In the genomic region with DNA sequence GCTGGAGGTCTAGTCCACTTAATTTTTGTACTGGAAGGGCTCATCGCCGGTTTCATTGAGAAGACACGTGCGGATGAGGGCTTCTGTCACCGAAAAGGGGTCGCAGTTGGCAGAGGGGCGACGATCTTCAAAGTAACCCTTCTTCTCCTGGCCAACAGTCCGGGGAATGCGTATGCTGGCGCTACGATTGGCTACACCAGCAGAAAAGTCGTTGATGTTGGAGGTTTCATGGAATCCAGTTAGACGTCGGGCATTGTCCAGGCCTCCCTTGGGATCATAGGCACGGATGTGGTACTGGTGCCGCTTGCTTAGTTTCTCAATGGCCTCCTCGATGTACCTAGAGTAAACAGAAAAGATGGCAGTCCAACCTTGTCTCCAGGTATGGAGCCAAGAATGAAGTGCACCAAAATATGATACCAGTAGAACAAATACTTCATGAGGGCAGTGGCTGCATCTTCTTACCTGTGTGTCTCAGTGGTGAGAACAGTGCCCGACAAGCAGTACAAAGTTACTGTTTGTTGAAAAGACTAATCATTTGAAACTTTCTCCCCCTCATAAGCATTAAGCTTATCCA, we compare ENCODE assay signal across 23 cellular contexts. TPM values are rescaled to one million over a fixed set of nuclear protein-coding genes. Genes with fewer than 3 reads are reported as not detected.
"Had no signal": no experiment of that assay in that cellular context is flagged by ENCODE, and none has a peak within 500 bp of the region (broad histone marks: within the 10 kb centered on the region; RNA-seq: fewer than 3 reads in every experiment).

No MANE protein-coding gene starts in this region.

- DNase-seq: activated CD4-positive, alpha-beta T cell treated with anti-CD3 and anti-CD28 coated beads, Interleukin-2, amount 10 ng/mL, durations not matched to agents 7 days and 5 days; activated CD8-positive, alpha-beta memory T cell treated with anti-CD3 and anti-CD28 coated beads for 24 hours; activated CD8-positive, alpha-beta memory T cell treated with anti-CD3 and anti-CD28 coated beads, Interleukin-2, amount 50 U/mL, for 48 hours; activated effector memory CD4-positive, alpha-beta T cell treated with Interleukin-2 at 50 U/mL for 16 hours; activated T-cell treated with anti-CD3 and anti-CD28 coated beads, Interleukin-2, amount 50 U/mL, for 48 hours; adrenal gland; mesenchymal stem cell; naive thymus-derived CD8-positive, alpha-beta T cell; posterior cingulate gyrus; stimulated activated CD4-positive, alpha-beta T cell treated with anti-CD3 and anti-CD28 coated beads, Interleukin-12 subunit alpha, Interleukin-12 subunit beta, amount 100 ng/mL, for 4 hours; stimulated activated CD4-positive, alpha-beta T cell treated with anti-CD3 and anti-CD28 coated beads, Interleukin-1b, Interleukin-23, amount 100 ng/mL, for 48 hours; stimulated activated CD8-positive, alpha-beta memory T cell treated with anti-CD3 and anti-CD28 coated beads, Interleukin-4, amount 100 ng/mL, for 48 hours; stimulated activated naive CD4-positive, alpha-beta T cell treated with Interleukin-2 at 50 U/mL for 16 hours; T-helper 1 cell; T-helper 9 cell had no signal

- ATAC-seq: activated CD4-positive, CD25-positive, alpha-beta regulatory T cell treated with anti-CD3 and anti-CD28 coated beads, Interleukin-2, amount 50 U/mL, for 24 hours; esophagus mucosa; naive thymus-derived CD8-positive, alpha-beta T cell had no signal

- H3K27ac Mint-ChIP-seq: activated CD4-positive, alpha-beta T cell treated with anti-CD3 and anti-CD28 coated beads, Interleukin-2, amount 10 ng/mL, durations not matched to agents 7 days and 5 days; activated naive CD4-positive, alpha-beta T cell treated with anti-CD3 and anti-CD28 coated beads, Interleukin-2, amount 50 U/mL, for 24 hours; naive thymus-derived CD8-positive, alpha-beta T cell; type B pancreatic cell had no signal

- H3K4me3 Mint-ChIP-seq: activated CD4-positive, alpha-beta T cell treated with anti-CD3 and anti-CD28 coated beads, Interleukin-2, amount 10 ng/mL, durations not matched to agents 7 days and 5 days; activated naive CD4-positive, alpha-beta T cell treated with anti-CD3 and anti-CD28 coated beads, Interleukin-2, amount 50 U/mL, for 24 hours; naive thymus-derived CD8-positive, alpha-beta T cell; type B pancreatic cell had no signal

- H3K27ac ChIP-seq: adrenal gland had no signal

- H3K9me3 Mint-ChIP-seq: activated CD4-positive, alpha-beta T cell treated with anti-CD3 and anti-CD28 coated beads, Interleukin-2, amount 10 ng/mL, durations not matched to agents 7 days and 5 days; activated naive CD4-positive, alpha-beta T cell treated with anti-CD3 and anti-CD28 coated beads, Interleukin-2, amount 50 U/mL, for 24 hours; naive thymus-derived CD8-positive, alpha-beta T cell; type B pancreatic cell had no signal

- H3K27me3 Mint-ChIP-seq: activated CD4-positive, alpha-beta T cell treated with anti-CD3 and anti-CD28 coated beads, Interleukin-2, amount 10 ng/mL, durations not matched to agents 7 days and 5 days; activated naive CD4-positive, alpha-beta T cell treated with anti-CD3 and anti-CD28 coated beads, Interleukin-2, amount 50 U/mL, for 24 hours; type B pancreatic cell had no signal

- H3K27me3 ChIP-seq: adrenal gland, breast epithelium had no signal

- H3K4me3 ChIP-seq: adrenal gland had no signal

- H3K9me3 ChIP-seq: adrenal gland, breast epithelium had no signal

RNA-seq across cellular contexts. Expression of a gene that starts 16.0 kb away (rescaled TPM):
- total RNA-seq: activated CD4-positive, alpha-beta T cell treated with anti-CD3 and anti-CD28 coated beads, Interleukin-2, amount 10 ng/mL, durations not matched to agents 7 days and 5 days; adrenal gland; astrocyte; breast epithelium; esophagus mucosa; glomerular endothelial cell; liver; naive thymus-derived CD8-positive, alpha-beta T cell had no signal
